In the genomic region with DNA sequence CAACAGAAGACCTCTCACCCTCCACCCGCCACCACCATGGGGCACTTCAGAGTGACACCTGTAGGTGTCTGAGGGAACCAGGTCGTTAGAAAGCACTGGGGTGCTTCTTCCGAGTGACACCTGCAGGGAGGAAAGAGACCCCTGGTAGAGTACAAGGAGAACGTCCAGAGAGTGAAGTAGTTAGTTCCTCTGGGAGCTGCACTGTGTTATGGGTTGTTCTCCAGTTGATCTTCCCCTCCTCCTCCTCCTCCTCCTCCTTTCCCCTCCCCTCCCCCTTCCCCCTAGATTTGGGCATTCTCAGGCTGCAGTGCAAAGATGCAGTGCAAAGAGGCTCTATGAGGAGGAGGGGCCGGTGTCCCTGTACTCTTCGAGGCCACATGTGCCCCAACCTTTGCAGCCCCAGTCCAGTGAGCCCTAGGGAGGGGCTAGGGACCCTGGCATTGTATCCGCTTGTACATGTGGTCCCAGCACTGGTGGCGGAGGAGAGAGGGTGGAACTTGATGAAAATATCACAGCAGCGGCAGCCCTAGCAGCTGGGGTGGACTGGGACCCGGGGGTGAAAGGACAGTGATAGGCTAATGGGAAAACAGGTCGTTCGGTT, we compare ENCODE assay signal across 9 cellular contexts. TPM values are rescaled to one million over a fixed set of nuclear protein-coding genes. Genes with fewer than 3 reads are reported as not detected.
DNase-seq lines count a peak whose midpoint lies in the region; ATAC-seq, FAIRE-seq and TF ChIP-seq lines count a peak whose summit lies in the region.
"Had no signal": no experiment of that assay in that cellular context is flagged by ENCODE, and none has a peak within 500 bp of the region (broad histone marks: within the 10 kb centered on the region; RNA-seq: fewer than 3 reads in every experiment).

No MANE protein-coding gene starts in this region.

- H3K27ac ChIP-seq in right cardiac atrium (ENCODE audit: low read length) (peak overlapping the region; percentile 48), skin epidermis (peak overlapping the region; percentile 89 to 100 (median 97))

- DNase-seq in GM18507 (ENCODE audit: extremely low spot score, insufficient read length, low read depth), result no peak
- DNase-seq in right cardiac atrium, result peak in 1 of 3 donors; percentile 50
- DNase-seq in DMS 273 treated with DMSO at 0.1 percent for 48 hours (lab: John Stamatoyannopoulos, UW), result no peak
- no peak for DNase-seq in NCI-H1048 (lab: John Stamatoyannopoulos, UW)
- DNase-seq in SW 1271 (lab: John Stamatoyannopoulos, UW), result no peak
- no peak for DNase-seq in urothelium cell line (ENCODE audit: low spot score)

- no peak for TF ChIP-seq CTCF in WI38 (IDR thresholded peaks at IDR 0.05; ENCODE audit: low read depth, low read length)

- H3K27me3 ChIP-seq in right cardiac atrium (ENCODE audit: control insufficient read depth, insufficient read depth), result no peaks in the 10 kb centered on the region

- ATAC-seq in right cardiac atrium, result no peak

- H3K4me1 ChIP-seq in right cardiac atrium (ENCODE audit: control insufficient read depth, insufficient read depth, low read length), result peaks cover 5% of the 10 kb centered on the region

- FAIRE-seq in GM18507 (lab: Jason Lieb, UNC) (peak; percentile 77), urothelium cell line (lab: Jason Lieb, UNC) (no peak)

- 40% methylated on average over 12 of the region's 12 CpGs for WGBS in right cardiac atrium

- H3K4me3 ChIP-seq in WI38 (ENCODE audit: low read depth, low read length) (peak overlapping the region; percentile 61), right cardiac atrium (ENCODE audit: low read length) (peak overlapping the region; percentile 66), skin epidermis (peak overlapping the region; percentile 57 to 90 (median 64))

- no peaks in the 10 kb centered on the region for H3K9me3 ChIP-seq in right cardiac atrium (ENCODE audit: control insufficient read depth, low read length)

- intact Hi-C loops in right cardiac atrium (cut with DNase I), result no loop called here

RNA-seq across cellular contexts. Expression of gene DNAJB2, which starts 0.8 kb away (rescaled TPM):
- 10 to 100 TPM; 43.9 to 78.7 (median 65.8) TPM for total RNA-seq in right cardiac atrium
- polyA plus RNA-seq in right cardiac atrium, result 57.5 TPM

RNA-seq across cellular contexts. Expression of gene TUBA4A, which starts 26.3 kb away (rescaled TPM):
- 10 to 100 TPM; 27.6 to 88.6 (median 64.3) TPM for total RNA-seq in right cardiac atrium
- polyA plus RNA-seq in right cardiac atrium, result 131 TPM

RNA-seq across cellular contexts. Expression of gene TUBA4B, which starts 27.0 kb away (rescaled TPM):
- total RNA-seq in right cardiac atrium, result not detected
- not detected for polyA plus RNA-seq in right cardiac atrium
- total RNA-seq: NCI-H460 had no signal

RNA-seq across cellular contexts. Expression of gene PTPRN, which starts 29.2 kb away (rescaled TPM):
- under 1 TPM in 1 of 4 donors, not detected in 3; 0.25 TPM for total RNA-seq in right cardiac atrium
- polyA plus RNA-seq in right cardiac atrium, result 0.41 TPM

RNA-seq across cellular contexts. Expression of gene STK16, which starts 34.7 kb away (rescaled TPM):
- total RNA-seq in right cardiac atrium, result 10 to 100 TPM; 17.5 to 19.7 (median 19.3) TPM
- 22.2 TPM for polyA plus RNA-seq in right cardiac atrium
